In genomic region chr11:6365659-6366058, GRCh38 we compare ENCODE assay signal across 14 cellular contexts. TPM values are rescaled to one million over a fixed set of nuclear protein-coding genes. Genes with fewer than 3 reads are reported as not detected.
"Had no signal": no experiment of that assay in that cellular context is flagged by ENCODE, and none has a peak within 500 bp of the region (broad histone marks: within the 10 kb centered on the region; RNA-seq: fewer than 3 reads in every experiment).

No MANE protein-coding gene starts in this region.

- H3K4me1 ChIP-seq: prostate gland had no signal

- H3K27ac ChIP-seq: gastroesophageal sphincter, prostate gland, sigmoid colon, thoracic aorta had no signal

- H3K9me3 ChIP-seq: gastroesophageal sphincter, prostate gland, sigmoid colon, thoracic aorta had no signal

- H3K27me3 ChIP-seq: gastroesophageal sphincter, sigmoid colon had no signal

- H3K36me3 ChIP-seq: gastroesophageal sphincter, prostate gland, sigmoid colon, thoracic aorta had no signal

- DNase-seq: activated naive CD4-positive, alpha-beta T cell treated with anti-CD3 and anti-CD28 coated beads, Interleukin-2, amount 50 U/mL, for 16 hours; activated T-cell treated with anti-CD3 and anti-CD28 coated beads, Interleukin-2, amount 50 U/mL, for 1 hour; central memory CD4-positive, alpha-beta T cell; cortex of kidney; effector memory CD4-positive, alpha-beta T cell; kidney glomerular epithelial cell; natural killer cell; sigmoid colon; stimulated activated CD4-positive, alpha-beta T cell treated with anti-CD3 and anti-CD28 coated beads, Interleukin-12 subunit alpha, Interleukin-12 subunit beta, amount 100 ng/mL, for 4 hours had no signal

- H3K4me3 ChIP-seq: gastroesophageal sphincter, lung, prostate gland, sigmoid colon, thoracic aorta had no signal

- ATAC-seq: activated CD4-positive, CD25-positive, alpha-beta regulatory T cell treated with anti-CD3 and anti-CD28 coated beads, Interleukin-2, amount 50 U/mL, for 24 hours; gastroesophageal sphincter; natural killer cell had no signal

RNA-seq across cellular contexts. Expression of gene CAVIN3, which starts 45.4 kb away (rescaled TPM):
- total RNA-seq: natural killer cell had no signal
